Comparison of ENCODE assay signal across 31 cellular contexts in the genomic region with DNA sequence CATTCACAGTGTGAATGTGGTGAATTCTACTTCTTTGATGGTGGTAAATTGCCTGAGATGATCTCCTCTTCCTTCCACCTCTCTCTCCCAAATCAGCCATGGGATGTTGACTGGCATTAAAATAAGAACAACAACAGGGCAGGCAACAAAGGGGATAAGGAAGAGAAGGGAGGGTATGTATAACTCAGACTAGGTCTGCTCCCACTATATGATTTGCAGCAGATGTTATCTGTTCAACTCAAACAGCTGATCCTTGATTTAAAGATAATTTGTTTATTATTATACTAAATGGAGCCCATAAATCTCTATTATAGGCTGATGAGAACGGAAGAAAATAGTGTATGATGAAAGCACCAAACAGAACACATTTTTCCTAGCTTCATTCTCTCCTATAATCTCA.
"Had no signal": no experiment of that assay in that cellular context is flagged by ENCODE, and none has a peak within 500 bp of the region (broad histone marks: within the 10 kb centered on the region; RNA-seq: fewer than 3 reads in every experiment).

No MANE protein-coding gene starts in this region.

- H3K27me3 ChIP-seq: adrenal gland, body of pancreas, esophagus muscularis mucosa, foreskin keratinocyte, left lung, pancreas, sigmoid colon, uterus had no signal

- H3K4me1 ChIP-seq: adrenal gland, esophagus muscularis mucosa, foreskin keratinocyte, left lung, lower lobe of right lung, prostate gland, uterus had no signal

- H3K36me3 ChIP-seq: adrenal gland, esophagus muscularis mucosa, left lung, lower lobe of right lung, pancreas, prostate gland, sigmoid colon, uterus had no signal

- DNase-seq: activated CD4-positive, alpha-beta T cell treated with anti-CD3 and anti-CD28 coated beads for 48 hours; activated CD4-positive, alpha-beta T cell treated with anti-CD3 and anti-CD28 coated beads, Interleukin-2, amount 50 U/mL, for 48 hours; activated CD8-positive, alpha-beta memory T cell treated with anti-CD3 and anti-CD28 coated beads for 24 hours; activated effector memory CD4-positive, alpha-beta T cell treated with anti-CD3 and anti-CD28 coated beads, Interleukin-2, amount 50 U/mL, for 16 hours; activated naive CD4-positive, alpha-beta T cell treated with anti-CD3 and anti-CD28 coated beads for 36 hours; activated naive CD8-positive, alpha-beta T cell treated with anti-CD3 and anti-CD28 coated beads for 36 hours; activated T-cell treated with anti-CD3 and anti-CD28 coated beads, Interleukin-2, amount 50 U/mL, for 1 hour; adrenal gland; aorta; body of pancreas; dermis blood vessel endothelial cell; effector CD4-positive, alpha-beta T cell; foreskin keratinocyte; left lung; lower lobe of right lung; mesenchymal stem cell; naive thymus-derived CD8-positive, alpha-beta T cell; nucleus accumbens; pancreas; retina; sigmoid colon; small intestine; stimulated activated CD4-positive, alpha-beta T cell treated with anti-CD3 and anti-CD28 coated beads, Interleukin-1b, Interleukin-23, amount 100 ng/mL, for 48 hours; stimulated activated CD4-positive, alpha-beta T cell treated with anti-CD3 and anti-CD28 coated beads, Interleukin-4, amount 100 ng/mL, for 4 hours; stimulated activated CD8-positive, alpha-beta memory T cell treated with anti-CD3 and anti-CD28 coated beads, Interleukin-4, amount 100 ng/mL, for 48 hours; stimulated activated naive CD8-positive, alpha-beta T cell treated with anti-CD3 and anti-CD28 coated beads, Interleukin-15, amount 100 ng/mL, for 72 hours; substantia nigra; uterus had no signal

- H3K27ac ChIP-seq: adrenal gland, body of pancreas, esophagus muscularis mucosa, foreskin keratinocyte, left lung, lower lobe of right lung, pancreas, prostate gland, sigmoid colon, uterus had no signal

- H3K4me3 ChIP-seq: adrenal gland, body of pancreas, esophagus muscularis mucosa, left lung, lower lobe of right lung, pancreas, prostate gland, sigmoid colon, uterus had no signal

- ATAC-seq: body of pancreas; foreskin keratinocyte; left lung; lower lobe of right lung; naive thymus-derived CD8-positive, alpha-beta T cell; pancreas; stimulated activated memory B cell treated with anti-CD40 and anti-IgM and Interleukin-4, amounts not matched to agents 10 μg/mL and 1 μg/mL and 100 μg/mL, for 72 hours; stimulated activated naive CD8-positive, alpha-beta T cell treated with anti-CD3 and anti-CD28 coated beads, Interleukin-15, amount 100 ng/mL, for 72 hours had no signal

- H3K9me3 ChIP-seq: adrenal gland, body of pancreas, esophagus muscularis mucosa, left lung, lower lobe of right lung, pancreas, prostate gland, sigmoid colon, uterus had no signal
